Comparison of ENCODE assay signal across 8 cellular contexts in the genomic region with DNA sequence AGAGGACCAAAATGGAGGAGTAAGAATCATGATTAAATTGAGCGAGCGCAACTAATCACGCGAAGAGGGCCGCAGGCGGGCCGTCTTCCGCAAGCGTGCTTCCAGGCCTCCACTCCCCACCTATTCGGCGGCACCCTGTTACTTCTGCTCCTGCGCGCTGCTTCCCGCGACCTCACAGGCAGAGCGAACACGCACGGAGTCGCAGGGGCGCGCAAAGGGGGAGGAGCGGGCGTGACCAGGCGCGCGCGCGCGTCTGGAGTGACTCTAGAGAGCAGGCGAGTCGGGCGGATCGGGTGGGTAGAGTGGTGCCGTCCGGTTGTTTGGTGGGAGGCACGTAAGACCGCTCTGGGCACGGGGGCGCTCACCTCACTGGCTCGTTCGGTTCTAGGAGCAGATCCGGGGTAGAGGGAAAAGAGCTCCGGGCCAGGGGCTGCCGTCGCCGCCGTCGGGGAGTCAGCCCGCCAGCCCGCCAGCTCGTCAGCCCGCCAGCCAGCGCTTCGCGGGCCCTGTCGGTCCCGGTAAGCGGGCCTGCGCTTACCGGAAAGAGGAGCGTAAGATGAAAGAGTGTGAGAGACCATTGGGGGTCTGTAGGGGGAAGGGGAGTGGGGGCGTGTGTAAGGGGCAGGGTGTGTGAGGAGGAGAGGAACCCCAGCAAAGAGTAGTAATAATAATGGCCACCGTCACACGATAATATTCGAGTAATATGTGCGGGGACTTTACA. TPM values are rescaled to one million over a fixed set of nuclear protein-coding genes. Genes with fewer than 3 reads are reported as not detected.
DNase-seq lines count a peak whose midpoint lies in the region; ATAC-seq and TF ChIP-seq lines count a peak whose summit lies in the region.

A gene (plus strand): TSS at position 377 of the 721 bp plus-strand sequence. CDS start 4,652 bp downstream, outside the sequence.

- ATAC-seq in HG03432 (IDR thresholded peaks at IDR 0.05; ENCODE audit: unreplicated experiment), result peak; percentile 80

- H3K36me3 ChIP-seq in kidney epithelial cell (ENCODE audit: control insufficient read depth, insufficient read depth, low read length), result peaks cover 2% of the 10 kb centered on the region

- H3K4me3 ChIP-seq in kidney epithelial cell (ENCODE audit: low read depth, low read length), result peak within 1 kb of the TSS; percentile 82

- peak; percentile 91 for TF ChIP-seq POLR2A in GM19099 (IDR thresholded peaks at IDR 0.05; ENCODE audit: extremely low read depth, insufficient read length, low read depth)

- DNase-seq in AG20443 (ENCODE audit: low spot score) (peak; percentile 94), NCI-H510A (lab: John Stamatoyannopoulos, UW) (peak; percentile 93), cerebellum (ENCODE audit: low spot score) (peak; percentile 95), kidney epithelial cell (ENCODE audit: low read depth) (peak; percentile 74)
- peak; percentile 96 for DNase-seq in activated CD4-positive, alpha-beta T cell treated with anti-CD3 and anti-CD28 coated beads for 1 hour
- DNase-seq in stimulated activated CD4-positive, alpha-beta T cell treated with anti-CD3 and anti-CD28 coated beads, Interleukin-15, amount 100 ng/mL, for 48 hours (ENCODE audit: low read depth in 2 of 2), result peak; percentile 95 to 97

- no peak for TF ChIP-seq CTCF in kidney epithelial cell (IDR thresholded peaks at IDR 0.05; ENCODE audit: insufficient read depth, low read length, poor library complexity, severe bottlenecking)

- H3K27me3 ChIP-seq in kidney epithelial cell (ENCODE audit: control insufficient read depth, insufficient read depth, low read length), result no peaks in the 10 kb centered on the region

RNA-seq across cellular contexts. Expression of the gene that starts here (rescaled TPM):
- total RNA-seq in cerebellum, result 60.9 TPM
- 82.5 and 92.4 TPM in 2 replicates for total RNA-seq in kidney epithelial cell

Comparison
In these comparisons a context has a peak if more than half of its experiments do, and no peak if none do; other contexts are left out.
1. Peak in every context shown above with its lines: DNase-seq, ATAC-seq and H3K4me3 ChIP-seq.